Comparison of ENCODE assay signal across 8 cellular contexts in genomic region chr2:203238711-203239526, GRCh38. TPM values are rescaled to one million over a fixed set of nuclear protein-coding genes. Genes with fewer than 3 reads are reported as not detected.
A peak's percentile ranks its signal among the peaks of the same experiment; 100 is the strongest.
DNase-seq lines count a peak whose midpoint lies in the region; ATAC-seq and TF ChIP-seq lines count a peak whose summit lies in the region.

A gene with protein sequence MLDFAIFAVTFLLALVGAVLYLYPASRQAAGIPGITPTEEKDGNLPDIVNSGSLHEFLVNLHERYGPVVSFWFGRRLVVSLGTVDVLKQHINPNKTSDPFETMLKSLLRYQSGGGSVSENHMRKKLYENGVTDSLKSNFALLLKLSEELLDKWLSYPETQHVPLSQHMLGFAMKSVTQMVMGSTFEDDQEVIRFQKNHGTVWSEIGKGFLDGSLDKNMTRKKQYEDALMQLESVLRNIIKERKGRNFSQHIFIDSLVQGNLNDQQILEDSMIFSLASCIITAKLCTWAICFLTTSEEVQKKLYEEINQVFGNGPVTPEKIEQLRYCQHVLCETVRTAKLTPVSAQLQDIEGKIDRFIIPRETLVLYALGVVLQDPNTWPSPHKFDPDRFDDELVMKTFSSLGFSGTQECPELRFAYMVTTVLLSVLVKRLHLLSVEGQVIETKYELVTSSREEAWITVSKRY (plus strand): TSS chr2:203239018. CDS start chr2:203239063, 45 bp downstream.

- H3K79me2 ChIP-seq in OCI-LY3 (ENCODE audit: low read length): peaks cover 34% of the 10 kb centered on the region

- no peaks in the 10 kb centered on the region for H3K9me3 ChIP-seq in OCI-LY3 (ENCODE audit: insufficient read depth, low read length)
- H3K9me3 ChIP-seq in mucosa of descending colon: no peaks in the 10 kb centered on the region

- peak; percentile 89 for DNase-seq in DMS 273 treated with DMSO at 0.1 percent for 48 hours (lab: John Stamatoyannopoulos, UW)
- peak; percentile 84 for DNase-seq in HuH-7.5 (ENCODE audit: low spot score)
- peak; percentile 95 for DNase-seq in activated T-cell treated with anti-CD3 and anti-CD28 coated beads for 1 hour (ENCODE audit: low read depth)
- DNase-seq in epithelial cell of esophagus (ENCODE audit: low read depth): peak; percentile 97
- DNase-seq in mucosa of descending colon: peak; percentile 98 to 99 (median 98)
- DNase-seq in stimulated activated CD8-positive, alpha-beta memory T cell treated with anti-CD3 and anti-CD28 coated beads, Interleukin-4, amount 100 ng/mL, for 24 hours (ENCODE audit: low read depth): peak; percentile 97

- H3K4me2 ChIP-seq in OCI-LY3 (ENCODE audit: low read length): peak within 1 kb of the TSS; percentile 85

- H3K27ac ChIP-seq in OCI-LY3 (ENCODE audit: low read length): peak within 1 kb of the TSS; percentile 86

- H3K4me3 ChIP-seq in OCI-LY3 (ENCODE audit: low read length): peak within 1 kb of the TSS; percentile 86
- peak within 1 kb of the TSS; percentile 94 for H3K4me3 ChIP-seq in epithelial cell of esophagus (ENCODE audit: low read length)
- H3K4me3 ChIP-seq in mucosa of descending colon: peak within 1 kb of the TSS; percentile 75

- no peaks in the 10 kb centered on the region for H4K20me1 ChIP-seq in OCI-LY3 (ENCODE audit: insufficient read depth, low read length)

- H3K4me1 ChIP-seq in OCI-LY3 (ENCODE audit: low read length): peaks cover 14% of the 10 kb centered on the region
- H3K4me1 ChIP-seq in mucosa of descending colon (ENCODE audit: low read depth): peaks cover 9% of the 10 kb centered on the region

- H3K36me3 ChIP-seq in OCI-LY3 (replicated peaks; ENCODE audit: low read depth, low read length): no peaks in the 10 kb centered on the region
- no peaks in the 10 kb centered on the region for H3K36me3 ChIP-seq in mucosa of descending colon (ENCODE audit: low read depth)

- H2AFZ ChIP-seq in OCI-LY3 (ENCODE audit: low read depth, low read length): peak within 1 kb of the TSS; percentile 92

- H3K27me3 ChIP-seq in OCI-LY3 (ENCODE audit: low read depth, low read length): no peaks in the 10 kb centered on the region

- TF ChIP-seq CTCF in OCI-LY3 (IDR thresholded peaks at IDR 0.05; ENCODE audit: low read depth, low read length): peak; percentile 39
- peak; percentile 46 for TF ChIP-seq CTCF in epithelial cell of esophagus (IDR thresholded peaks at IDR 0.05; ENCODE audit: insufficient read depth, low read depth, low read length, missing control alignments)
- peak; percentile 10 for TF ChIP-seq CTCF in mucosa of descending colon (IDR thresholded peaks at IDR 0.05)

- peak within 1 kb of the TSS; percentile 93 for H3K9ac ChIP-seq in OCI-LY3 (ENCODE audit: low read length)

- intact Hi-C loops in mucosa of descending colon (cut with DNase I, micrococcal nuclease): loop anchor here in 1 of 2 donors (10.0 kb wide), 1 partner anchor 576 kb away; no protein-coding TSS in a partner anchor

- ATAC-seq in GM21526 (IDR thresholded peaks at IDR 0.05; ENCODE audit: low FRiP score, unreplicated experiment) (peak; percentile 85), mucosa of descending colon (peak; percentile 97)

RNA-seq across cellular contexts. Expression of the gene that starts here (rescaled TPM):
- total RNA-seq in mucosa of descending colon: 10 to 100 TPM; 24.6 to 33.1 (median 25.8) TPM

Comparison
In these comparisons a context has a peak if more than half of its experiments do, and no peak if none do; other contexts are left out.
1. Peak in every context shown above with its lines: DNase-seq, ATAC-seq, H3K4me3 ChIP-seq and H3K27ac ChIP-seq.